1 cellular context compared by ENCODE assay signal in the genomic region with DNA sequence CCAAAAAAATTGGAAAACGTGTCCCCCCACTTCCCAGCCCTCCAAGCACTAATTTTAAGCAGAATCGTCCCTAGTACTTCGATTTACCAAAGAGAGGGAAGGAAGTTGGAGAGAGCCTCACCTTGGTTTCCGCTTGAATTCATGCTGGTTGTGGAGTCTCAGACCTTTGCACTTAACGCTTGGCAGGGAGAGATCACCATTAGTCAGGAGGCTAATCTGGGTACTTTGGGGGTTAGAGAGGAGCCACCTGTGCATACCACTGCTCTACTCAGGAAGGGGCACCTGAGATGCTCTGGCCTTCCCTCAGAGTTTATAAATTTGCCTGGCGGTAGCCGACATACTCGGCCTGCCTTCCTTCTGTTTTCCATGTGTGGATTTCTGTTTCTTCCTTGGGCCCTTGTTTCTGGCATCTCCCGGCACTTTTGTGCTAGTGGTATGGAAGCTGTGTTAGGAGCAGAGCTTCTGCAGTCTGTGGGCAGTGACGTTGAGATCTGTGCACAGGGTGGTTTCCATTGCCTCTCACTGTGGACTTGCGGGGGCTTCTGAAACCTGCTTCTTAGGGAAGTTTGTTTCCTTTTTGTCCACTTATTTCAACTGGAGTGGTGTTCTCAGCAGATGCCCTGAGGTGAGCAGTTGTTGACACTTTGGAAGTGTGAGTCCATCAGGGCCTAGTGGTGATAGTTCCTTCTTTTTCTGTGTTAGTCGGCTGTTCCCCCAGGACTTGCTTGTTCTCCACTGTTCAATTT.
TF ChIP-seq lines count a peak whose summit lies in the region.

No MANE protein-coding gene starts in this region.

TF ChIP-seq in GM12878, 131 proteins besides CTCF, POLR2A, EP300 and RAD21 (continued from another document):
- TF ChIP-seq MYC (IDR thresholded peaks at IDR 0.05; ENCODE audit: insufficient read depth, insufficient read length, insufficient replicate concordance, low read length, severe bottlenecking) (no peak), POLR2AphosphoS2 (IDR thresholded peaks at IDR 0.05; ENCODE audit: low read depth, low read length) (0 out of 2 replicates have a peak, but pooled peaks have one; percentile 37), EGR1 (IDR thresholded peaks at IDR 0.05; ENCODE audit: borderline replicate concordance in 1 of 2, low read depth in 2 of 2, low read length in 2 of 2) (0 out of 3 replicates have a peak, but pooled peaks of 1 of the 2 experiments have one; percentile 18), CBFB (IDR thresholded peaks at IDR 0.05; ENCODE audit: low read depth) (peak; percentile 41; the same call in 1 of the 2 replicates), ZNF217 (IDR thresholded peaks at IDR 0.05) (no peak), NFIC (IDR thresholded peaks at IDR 0.05; ENCODE audit: low read depth, low read length) (peak; percentile 68; the same call in 1 of the 2 replicates), SIN3A (IDR thresholded peaks at IDR 0.05; ENCODE audit: low read depth, low read length) (no peak), PAX5 (IDR thresholded peaks at IDR 0.05; ENCODE audit: borderline replicate concordance, low read depth, low read length) (no peak), TCF3 (IDR thresholded peaks at IDR 0.05; ENCODE audit: borderline replicate concordance, insufficient read depth, low read depth, low read length) (no peak), ETV6 (conservative IDR thresholded peaks at IDR 0.05 in 1 of 2, IDR thresholded peaks at IDR 0.05 in 1 of 2; ENCODE audit: borderline replicate concordance in 1 of 2, low read depth in 1 of 2) (peak in 1 of 2 experiments; percentile 59; a peak in 1 of 4 replicates), BMI1 (IDR thresholded peaks at IDR 0.05; ENCODE audit: borderline replicate concordance) (0 out of 2 replicates have a peak, but pooled peaks have one; percentile 27), FOXM1 (IDR thresholded peaks at IDR 0.05; ENCODE audit: low read depth, low read length) (0 out of 2 replicates have a peak, but pooled peaks have one; percentile 1), MYB (IDR thresholded peaks at IDR 0.05; ENCODE audit: borderline replicate concordance, low read depth, low read length) (no peak), TBL1XR1 (IDR thresholded peaks at IDR 0.05; ENCODE audit: low read depth, low read length) (no peak), MTA2 (IDR thresholded peaks at IDR 0.05; ENCODE audit: low read depth) (0 out of 2 replicates have a peak, but pooled peaks have one; percentile 18), RUNX3 (IDR thresholded peaks at IDR 0.05; ENCODE audit: low read length) (peak; percentile 68), CREB1 (IDR thresholded peaks at IDR 0.05; ENCODE audit: low read depth) (peak; percentile 41; the same call in 1 of the 2 replicates), STAT1 (conservative IDR thresholded peaks at IDR 0.05) (no peak), HCFC1 (IDR thresholded peaks at IDR 0.05; ENCODE audit: low read length) (no peak), RFX5 (IDR thresholded peaks at IDR 0.05; ENCODE audit: low read depth, low read length) (no peak), CHD2 (IDR thresholded peaks at IDR 0.05; ENCODE audit: borderline replicate concordance, low read depth, low read length) (no peak), IKZF1 (conservative IDR thresholded peaks at IDR 0.05) (peak; percentile 83), CREM (IDR thresholded peaks at IDR 0.05; ENCODE audit: low read depth) (peak; percentile 56; the same call in 1 of the 2 replicates), POLR2AphosphoS5 (IDR thresholded peaks at IDR 0.05; ENCODE audit: low read length) (0 out of 2 replicates have a peak, but pooled peaks have one; percentile 46), ZNF384 (IDR thresholded peaks at IDR 0.05; ENCODE audit: borderline replicate concordance, low read depth, low read length) (no peak), EED (IDR thresholded peaks at IDR 0.05; ENCODE audit: low read depth) (peak; percentile 88), CEBPB (IDR thresholded peaks at IDR 0.05; ENCODE audit: borderline replicate concordance in 1 of 2, low read depth in 2 of 2, low read length in 2 of 2) (no peak), YBX1 (IDR thresholded peaks at IDR 0.05) (no peak)
- TF ChIP-seq, protein P1, sequence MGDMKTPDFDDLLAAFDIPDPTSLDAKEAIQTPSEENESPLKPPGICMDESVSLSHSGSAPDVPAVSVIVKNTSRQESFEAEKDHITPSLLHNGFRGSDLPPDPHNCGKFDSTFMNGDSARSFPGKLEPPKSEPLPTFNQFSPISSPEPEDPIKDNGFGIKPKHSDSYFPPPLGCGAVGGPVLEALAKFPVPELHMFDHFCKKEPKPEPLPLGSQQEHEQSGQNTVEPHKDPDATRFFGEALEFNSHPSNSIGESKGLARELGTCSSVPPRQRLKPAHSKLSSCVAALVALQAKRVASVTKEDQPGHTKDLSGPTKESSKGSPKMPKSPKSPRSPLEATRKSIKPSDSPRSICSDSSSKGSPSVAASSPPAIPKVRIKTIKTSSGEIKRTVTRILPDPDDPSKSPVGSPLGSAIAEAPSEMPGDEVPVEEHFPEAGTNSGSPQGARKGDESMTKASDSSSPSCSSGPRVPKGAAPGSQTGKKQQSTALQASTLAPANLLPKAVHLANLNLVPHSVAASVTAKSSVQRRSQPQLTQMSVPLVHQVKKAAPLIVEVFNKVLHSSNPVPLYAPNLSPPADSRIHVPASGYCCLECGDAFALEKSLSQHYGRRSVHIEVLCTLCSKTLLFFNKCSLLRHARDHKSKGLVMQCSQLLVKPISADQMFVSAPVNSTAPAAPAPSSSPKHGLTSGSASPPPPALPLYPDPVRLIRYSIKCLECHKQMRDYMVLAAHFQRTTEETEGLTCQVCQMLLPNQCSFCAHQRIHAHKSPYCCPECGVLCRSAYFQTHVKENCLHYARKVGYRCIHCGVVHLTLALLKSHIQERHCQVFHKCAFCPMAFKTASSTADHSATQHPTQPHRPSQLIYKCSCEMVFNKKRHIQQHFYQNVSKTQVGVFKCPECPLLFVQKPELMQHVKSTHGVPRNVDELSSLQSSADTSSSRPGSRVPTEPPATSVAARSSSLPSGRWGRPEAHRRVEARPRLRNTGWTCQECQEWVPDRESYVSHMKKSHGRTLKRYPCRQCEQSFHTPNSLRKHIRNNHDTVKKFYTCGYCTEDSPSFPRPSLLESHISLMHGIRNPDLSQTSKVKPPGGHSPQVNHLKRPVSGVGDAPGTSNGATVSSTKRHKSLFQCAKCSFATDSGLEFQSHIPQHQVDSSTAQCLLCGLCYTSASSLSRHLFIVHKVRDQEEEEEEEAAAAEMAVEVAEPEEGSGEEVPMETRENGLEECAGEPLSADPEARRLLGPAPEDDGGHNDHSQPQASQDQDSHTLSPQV (IDR thresholded peaks at IDR 0.05) = no peak
- TF ChIP-seq, protein P2, sequence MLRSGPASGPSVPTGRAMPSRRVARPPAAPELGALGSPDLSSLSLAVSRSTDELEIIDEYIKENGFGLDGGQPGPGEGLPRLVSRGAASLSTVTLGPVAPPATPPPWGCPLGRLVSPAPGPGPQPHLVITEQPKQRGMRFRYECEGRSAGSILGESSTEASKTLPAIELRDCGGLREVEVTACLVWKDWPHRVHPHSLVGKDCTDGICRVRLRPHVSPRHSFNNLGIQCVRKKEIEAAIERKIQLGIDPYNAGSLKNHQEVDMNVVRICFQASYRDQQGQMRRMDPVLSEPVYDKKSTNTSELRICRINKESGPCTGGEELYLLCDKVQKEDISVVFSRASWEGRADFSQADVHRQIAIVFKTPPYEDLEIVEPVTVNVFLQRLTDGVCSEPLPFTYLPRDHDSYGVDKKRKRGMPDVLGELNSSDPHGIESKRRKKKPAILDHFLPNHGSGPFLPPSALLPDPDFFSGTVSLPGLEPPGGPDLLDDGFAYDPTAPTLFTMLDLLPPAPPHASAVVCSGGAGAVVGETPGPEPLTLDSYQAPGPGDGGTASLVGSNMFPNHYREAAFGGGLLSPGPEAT (IDR thresholded peaks at IDR 0.05; ENCODE audit: low read depth) = peak; percentile 71
- TF ChIP-seq, protein P3, sequence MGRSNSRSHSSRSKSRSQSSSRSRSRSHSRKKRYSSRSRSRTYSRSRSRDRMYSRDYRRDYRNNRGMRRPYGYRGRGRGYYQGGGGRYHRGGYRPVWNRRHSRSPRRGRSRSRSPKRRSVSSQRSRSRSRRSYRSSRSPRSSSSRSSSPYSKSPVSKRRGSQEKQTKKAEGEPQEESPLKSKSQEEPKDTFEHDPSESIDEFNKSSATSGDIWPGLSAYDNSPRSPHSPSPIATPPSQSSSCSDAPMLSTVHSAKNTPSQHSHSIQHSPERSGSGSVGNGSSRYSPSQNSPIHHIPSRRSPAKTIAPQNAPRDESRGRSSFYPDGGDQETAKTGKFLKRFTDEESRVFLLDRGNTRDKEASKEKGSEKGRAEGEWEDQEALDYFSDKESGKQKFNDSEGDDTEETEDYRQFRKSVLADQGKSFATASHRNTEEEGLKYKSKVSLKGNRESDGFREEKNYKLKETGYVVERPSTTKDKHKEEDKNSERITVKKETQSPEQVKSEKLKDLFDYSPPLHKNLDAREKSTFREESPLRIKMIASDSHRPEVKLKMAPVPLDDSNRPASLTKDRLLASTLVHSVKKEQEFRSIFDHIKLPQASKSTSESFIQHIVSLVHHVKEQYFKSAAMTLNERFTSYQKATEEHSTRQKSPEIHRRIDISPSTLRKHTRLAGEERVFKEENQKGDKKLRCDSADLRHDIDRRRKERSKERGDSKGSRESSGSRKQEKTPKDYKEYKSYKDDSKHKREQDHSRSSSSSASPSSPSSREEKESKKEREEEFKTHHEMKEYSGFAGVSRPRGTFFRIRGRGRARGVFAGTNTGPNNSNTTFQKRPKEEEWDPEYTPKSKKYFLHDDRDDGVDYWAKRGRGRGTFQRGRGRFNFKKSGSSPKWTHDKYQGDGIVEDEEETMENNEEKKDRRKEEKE (IDR thresholded peaks at IDR 0.05) = no peak
- TF ChIP-seq, protein P4, sequence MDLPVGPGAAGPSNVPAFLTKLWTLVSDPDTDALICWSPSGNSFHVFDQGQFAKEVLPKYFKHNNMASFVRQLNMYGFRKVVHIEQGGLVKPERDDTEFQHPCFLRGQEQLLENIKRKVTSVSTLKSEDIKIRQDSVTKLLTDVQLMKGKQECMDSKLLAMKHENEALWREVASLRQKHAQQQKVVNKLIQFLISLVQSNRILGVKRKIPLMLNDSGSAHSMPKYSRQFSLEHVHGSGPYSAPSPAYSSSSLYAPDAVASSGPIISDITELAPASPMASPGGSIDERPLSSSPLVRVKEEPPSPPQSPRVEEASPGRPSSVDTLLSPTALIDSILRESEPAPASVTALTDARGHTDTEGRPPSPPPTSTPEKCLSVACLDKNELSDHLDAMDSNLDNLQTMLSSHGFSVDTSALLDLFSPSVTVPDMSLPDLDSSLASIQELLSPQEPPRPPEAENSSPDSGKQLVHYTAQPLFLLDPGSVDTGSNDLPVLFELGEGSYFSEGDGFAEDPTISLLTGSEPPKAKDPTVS (IDR thresholded peaks at IDR 0.05; ENCODE audit: low read depth, low read length) = no peak
- TF ChIP-seq, protein P5, sequence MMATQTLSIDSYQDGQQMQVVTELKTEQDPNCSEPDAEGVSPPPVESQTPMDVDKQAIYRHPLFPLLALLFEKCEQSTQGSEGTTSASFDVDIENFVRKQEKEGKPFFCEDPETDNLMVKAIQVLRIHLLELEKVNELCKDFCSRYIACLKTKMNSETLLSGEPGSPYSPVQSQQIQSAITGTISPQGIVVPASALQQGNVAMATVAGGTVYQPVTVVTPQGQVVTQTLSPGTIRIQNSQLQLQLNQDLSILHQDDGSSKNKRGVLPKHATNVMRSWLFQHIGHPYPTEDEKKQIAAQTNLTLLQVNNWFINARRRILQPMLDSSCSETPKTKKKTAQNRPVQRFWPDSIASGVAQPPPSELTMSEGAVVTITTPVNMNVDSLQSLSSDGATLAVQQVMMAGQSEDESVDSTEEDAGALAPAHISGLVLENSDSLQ (IDR thresholded peaks at IDR 0.05) = no peak
